In the genomic region with DNA sequence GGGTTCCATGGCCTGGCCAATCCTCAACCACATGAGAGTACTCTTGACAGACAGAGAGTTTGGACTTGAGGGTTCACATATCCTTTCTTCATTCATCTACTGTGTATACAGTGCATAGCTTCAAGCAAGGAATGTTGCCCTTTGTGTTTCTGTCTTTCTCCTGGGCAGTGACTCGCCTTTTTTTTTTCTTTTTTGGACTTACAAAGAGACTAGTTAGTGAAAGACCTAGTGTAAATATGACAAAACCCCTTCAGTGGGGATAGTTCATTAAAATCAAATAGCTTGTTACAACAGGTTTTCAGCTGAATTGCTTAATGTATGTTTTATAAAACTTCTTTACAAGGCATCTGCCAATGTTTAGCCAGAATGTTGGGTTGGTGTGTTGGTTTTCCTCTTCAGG, we compare ENCODE assay signal across 36 cellular contexts.
"Had no signal": no experiment of that assay in that cellular context is flagged by ENCODE, and none has a peak within 500 bp of the region (broad histone marks: within the 10 kb centered on the region; RNA-seq: fewer than 3 reads in every experiment).

No MANE protein-coding gene starts in this region.

- H3K27me3 Mint-ChIP-seq: activated B cell treated with CpG ODN at 0.5 μM for 24 hours; activated CD4-positive, alpha-beta memory T cell treated with anti-CD3 and anti-CD28 coated beads for 36 hours had no signal

- H3K27ac Mint-ChIP-seq: activated B cell treated with CpG ODN at 0.5 μM for 24 hours; activated CD4-positive, alpha-beta memory T cell treated with anti-CD3 and anti-CD28 coated beads for 36 hours; activated naive CD8-positive, alpha-beta T cell treated with anti-CD3 and anti-CD28 coated beads for 36 hours; activated T-helper 1 cell treated with anti-CD3 and anti-CD28 coated beads, Interleukin-12 subunit alpha, Interleukin-12 subunit beta, Interleukin-2, Interleukin-4 antibody, amounts not matched to agents 30 ng/mL and 10 ng/mL and 1 ng/mL, durations not matched to agents 14 hours and 24 hours and 36 hours had no signal

- H3K27me3 ChIP-seq: brain microvascular endothelial cell, Peyer's patch had no signal

- H3K27ac ChIP-seq: brain microvascular endothelial cell, Peyer's patch, VCaP had no signal

- H3K4me1 Mint-ChIP-seq: activated B cell treated with CpG ODN at 0.5 μM for 24 hours; activated naive CD8-positive, alpha-beta T cell treated with anti-CD3 and anti-CD28 coated beads for 36 hours had no signal

- H3K36me3 Mint-ChIP-seq: activated CD4-positive, alpha-beta memory T cell treated with anti-CD3 and anti-CD28 coated beads for 36 hours; activated naive CD8-positive, alpha-beta T cell treated with anti-CD3 and anti-CD28 coated beads for 36 hours had no signal

- H3K4me3 ChIP-seq: K562, Peyer's patch had no signal

- ATAC-seq: activated T-cell treated with anti-CD3 and anti-CD28 coated beads, Interleukin-2, amount 50 U/mL, for 4 hours; K562; PC-3 had no signal

- H3K9me3 ChIP-seq: Peyer's patch had no signal

- DNase-seq: activated B cell treated with CpG ODN at 0.5 μM for 24 hours; activated CD4-positive, alpha-beta memory T cell treated with anti-CD3 and anti-CD28 coated beads for 36 hours; activated CD4-positive, alpha-beta T cell treated with anti-CD3 and anti-CD28 coated beads for 4 hours; activated CD4-positive, alpha-beta T cell treated with anti-CD3 and anti-CD28 coated beads, Interleukin-2, amount 50 U/mL, for 1 hour; activated CD4-positive, CD25-positive, alpha-beta regulatory T cell treated with anti-CD3 and anti-CD28 coated beads, Interleukin-2, amount 50 U/mL, for 72 hours; activated CD8-positive, alpha-beta memory T cell treated with anti-CD3 and anti-CD28 coated beads, Interleukin-2, amount 50 U/mL, for 4 hours; activated effector memory CD4-positive, alpha-beta T cell treated with Interleukin-2 at 50 U/mL for 16 hours; activated naive CD4-positive, alpha-beta T cell treated with anti-CD3 and anti-CD28 coated beads, Interleukin-2, amount 50 U/mL, for 16 hours; activated naive CD8-positive, alpha-beta T cell treated with anti-CD3 and anti-CD28 coated beads for 36 hours; activated T-cell treated with anti-CD3 and anti-CD28 coated beads for 4 hours; activated T-cell treated with anti-CD3 and anti-CD28 coated beads, Interleukin-2, amount 50 U/mL, for 4 hours; amniotic stem cell; aorta; brain microvascular endothelial cell; NCI-H1092 treated with DMSO at 0.1 percent for 48 hours; NCI-H1417; NCI-H146; NCI-H187; NCI-H2029 treated with DMSO at 0.1 percent for 48 hours; NCI-H2107; NCI-H2171; NCI-H510A; NCI-H526; NCI-H748 treated with DMSO at 0.1 percent for 48 hours; NK-92 treated with Interleukin-12 subunit alpha and Interleukin-12 subunit beta, amount 100 ng/mL, for 24 hours; Peyer's patch; Right ventricle myocardium superior; RPMI8226; SW 1271; T-helper 1 cell; T-helper 2 cell; T-helper 9 cell had no signal

- H3K4me1 ChIP-seq: Peyer's patch had no signal

- H3K36me3 ChIP-seq: brain microvascular endothelial cell, Peyer's patch had no signal

- H3K9me3 Mint-ChIP-seq: activated naive CD8-positive, alpha-beta T cell treated with anti-CD3 and anti-CD28 coated beads for 36 hours; activated T-cell treated with anti-CD3 and anti-CD28 coated beads, Interleukin-2, amount 50 U/mL, for 4 hours; activated T-helper 1 cell treated with anti-CD3 and anti-CD28 coated beads, Interleukin-12 subunit alpha, Interleukin-12 subunit beta, Interleukin-2, Interleukin-4 antibody, amounts not matched to agents 30 ng/mL and 10 ng/mL and 1 ng/mL, durations not matched to agents 14 hours and 24 hours and 36 hours had no signal

- H3K4me3 Mint-ChIP-seq: activated B cell treated with CpG ODN at 0.5 μM for 24 hours; activated CD4-positive, alpha-beta memory T cell treated with anti-CD3 and anti-CD28 coated beads for 36 hours; activated naive CD8-positive, alpha-beta T cell treated with anti-CD3 and anti-CD28 coated beads for 36 hours; activated T-cell treated with anti-CD3 and anti-CD28 coated beads, Interleukin-2, amount 50 U/mL, for 4 hours; activated T-helper 1 cell treated with anti-CD3 and anti-CD28 coated beads, Interleukin-12 subunit alpha, Interleukin-12 subunit beta, Interleukin-2, Interleukin-4 antibody, amounts not matched to agents 30 ng/mL and 10 ng/mL and 1 ng/mL, durations not matched to agents 14 hours and 24 hours and 36 hours had no signal
